In the genomic region with DNA sequence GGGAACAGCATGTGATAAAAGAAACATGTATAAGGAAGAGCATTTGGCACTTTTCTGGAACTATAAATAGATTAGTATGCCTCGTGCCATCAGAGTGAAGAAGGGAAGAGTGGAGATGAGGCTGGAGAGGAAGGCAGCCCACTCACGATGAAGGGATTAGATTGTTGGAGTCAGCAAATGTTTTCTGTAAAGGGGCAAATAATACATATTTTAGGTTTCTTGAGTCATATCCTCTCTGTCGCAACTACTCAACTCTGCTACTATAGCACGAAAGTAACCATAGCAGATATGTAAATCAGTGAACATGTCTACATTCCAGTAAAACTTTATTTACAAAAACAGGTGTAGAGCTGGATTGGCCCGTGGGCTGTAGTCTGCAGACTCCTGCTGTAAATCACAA, we compare ENCODE assay signal across 10 cellular contexts.
DNase-seq lines count a peak whose midpoint lies in the region; ATAC-seq, FAIRE-seq and TF ChIP-seq lines count a peak whose summit lies in the region.
"Had no signal": no experiment of that assay in that cellular context is flagged by ENCODE, and none has a peak within 500 bp of the region (broad histone marks: within the 10 kb centered on the region; RNA-seq: fewer than 3 reads in every experiment).

No MANE protein-coding gene starts in this region.

- H3K36me3 ChIP-seq in MM.1S (replicated peaks; ENCODE audit: insufficient read depth, low read length) (no peaks in the 10 kb centered on the region), bronchial epithelial cell (ENCODE audit: control insufficient read depth, insufficient read depth, low read length) (no peaks in the 10 kb centered on the region), neural progenitor cell (no peaks in the 10 kb centered on the region), Karpas-422 (ENCODE audit: insufficient read depth, low read length) (no peaks in the 10 kb centered on the region), thyroid gland (no peaks in the 10 kb centered on the region)
- H3K36me3 ChIP-seq: prostate gland had no signal

- TF ChIP-seq CTCF in CD14-positive monocyte (IDR thresholded peaks at IDR 0.05) (no peak), MM.1S (IDR thresholded peaks at IDR 0.05; ENCODE audit: low read length) (no peak), bronchial epithelial cell (IDR thresholded peaks at IDR 0.05; ENCODE audit: insufficient read depth, low read length, severe bottlenecking) (no peak), neural progenitor cell (IDR thresholded peaks at IDR 0.05) (no peak), thyroid gland (IDR thresholded peaks at IDR 0.05) (no peak)

- H3K4me1 Mint-ChIP-seq in CD14-positive monocyte = peaks cover 15% of the 10 kb centered on the region
- H3K4me1 Mint-ChIP-seq in neural progenitor cell = peaks cover 4% of the 10 kb centered on the region

- H3K9me3 ChIP-seq in MM.1S (replicated peaks; ENCODE audit: insufficient read depth, low read length) (no peaks in the 10 kb centered on the region), neural progenitor cell (ENCODE audit: low read depth) (no peaks in the 10 kb centered on the region), Karpas-422 (ENCODE audit: low read length) (no peaks in the 10 kb centered on the region), thyroid gland (no peaks in the 10 kb centered on the region)
- H3K9me3 ChIP-seq: prostate gland had no signal

- H3K4me1 ChIP-seq in MM.1S (ENCODE audit: low read length) (peaks cover 40% of the 10 kb centered on the region), neural progenitor cell (peaks cover 3% of the 10 kb centered on the region), Karpas-422 (ENCODE audit: low read length) (peaks cover 4% of the 10 kb centered on the region), thyroid gland (peaks cover 4 to 23% of the 10 kb centered on the region in 2 donors)

- H3K27me3 ChIP-seq in MM.1S (replicated peaks; ENCODE audit: insufficient read depth, low read length) = no peaks in the 10 kb centered on the region
- H3K27me3 ChIP-seq in bronchial epithelial cell (ENCODE audit: control insufficient read depth, insufficient read depth, low read length) = no peaks in the 10 kb centered on the region
- no peaks in the 10 kb centered on the region for H3K27me3 ChIP-seq in neural progenitor cell
- H3K27me3 ChIP-seq in Karpas-422 (ENCODE audit: low read length) = no peaks in the 10 kb centered on the region
- no peaks in the 10 kb centered on the region for H3K27me3 ChIP-seq in thyroid gland

- 54 to 60% methylated on average over 5 of the region's 5 CpGs for WGBS in thyroid gland, 2 donors

- H3K9me3 Mint-ChIP-seq in CD14-positive monocyte (peaks cover 0 to 3% (median 0%) of the 10 kb centered on the region in 7 donors), neural progenitor cell (peaks cover 2% of the 10 kb centered on the region)
- H3K9me3 Mint-ChIP-seq: effector memory CD8-positive, alpha-beta T cell had no signal

- no peaks in the 10 kb centered on the region for H3K36me3 Mint-ChIP-seq in CD14-positive monocyte
- no peaks in the 10 kb centered on the region for H3K36me3 Mint-ChIP-seq in neural progenitor cell

- DNase-seq in CD14-positive monocyte (ENCODE audit: low spot score) (no peak), MM.1S (peak; percentile 21), bronchial epithelial cell (ENCODE audit: low read depth) (peak; percentile 65), neural progenitor cell (ENCODE audit: low spot score) (no peak), Karpas-422 (no peak), thyroid gland (no peak), islet precursor cell (no peak)

- H3K9me2 ChIP-seq in MM.1S (replicated peaks; ENCODE audit: insufficient read depth, low read length) (no peaks in the 10 kb centered on the region), Karpas-422 (replicated peaks; ENCODE audit: insufficient read depth, low read length) (no peaks in the 10 kb centered on the region)

- intact Hi-C loops in CD14-positive monocyte (cut with micrococcal nuclease) (no loop called here), thyroid gland (cut with DNase I) (loop anchor here (5.0 to 10.0 kb wide), 3 partner anchors 169 to 241 kb away; no protein-coding TSS in a partner anchor)

- FAIRE-seq in bronchial epithelial cell (lab: Jason Lieb, UNC) = no peak

- peak overlapping the region; percentile 68 for H2AFZ ChIP-seq in MM.1S (ENCODE audit: low read length)
- H2AFZ ChIP-seq in neural progenitor cell (replicated peaks) = peak overlapping the region; percentile 73
- no peak overlapping the region for H2AFZ ChIP-seq in Karpas-422 (ENCODE audit: low read length)

- peak overlapping the region; percentile 11 to 54 for H3K4me3 Mint-ChIP-seq in CD14-positive monocyte
- H3K4me3 Mint-ChIP-seq in neural progenitor cell = no peak overlapping the region
- H3K4me3 Mint-ChIP-seq: effector memory CD8-positive, alpha-beta T cell had no signal

- H3K4me2 ChIP-seq in MM.1S (ENCODE audit: low read depth, low read length) = peak overlapping the region; percentile 82
- no peak overlapping the region for H3K4me2 ChIP-seq in neural progenitor cell
- no peak overlapping the region for H3K4me2 ChIP-seq in Karpas-422 (ENCODE audit: low read depth, low read length, poor library complexity, severe bottlenecking)

- H3K9ac ChIP-seq in MM.1S (ENCODE audit: low read length) (peak overlapping the region; percentile 62), neural progenitor cell (no peak overlapping the region), Karpas-422 (ENCODE audit: low read length) (no peak overlapping the region)

- H3K79me2 ChIP-seq in MM.1S (ENCODE audit: low read length) (peaks cover 42% of the 10 kb centered on the region), neural progenitor cell (ENCODE audit: low read depth) (no peaks in the 10 kb centered on the region), Karpas-422 (ENCODE audit: low read length) (no peaks in the 10 kb centered on the region)

- H3F3A ChIP-seq in MM.1S (ENCODE audit: insufficient read depth, low read length) (no peaks in the 10 kb centered on the region), neural progenitor cell (ENCODE audit: low read depth) (peaks cover 7% of the 10 kb centered on the region)

- no peak for TF ChIP-seq POLR2A in thyroid gland (IDR thresholded peaks at IDR 0.05)

- H4K20me1 ChIP-seq in MM.1S (ENCODE audit: insufficient read depth, low read length) (no peaks in the 10 kb centered on the region), neural progenitor cell (ENCODE audit: low read depth) (no peaks in the 10 kb centered on the region), Karpas-422 (ENCODE audit: insufficient read depth, low read depth, low read length) (no peaks in the 10 kb centered on the region)

- H3K27ac Mint-ChIP-seq in CD14-positive monocyte (no peak overlapping the region), neural progenitor cell (no peak overlapping the region)
- H3K27ac Mint-ChIP-seq: effector memory CD8-positive, alpha-beta T cell had no signal

- H3K27me3 Mint-ChIP-seq in CD14-positive monocyte (ENCODE audit: low read depth in 3 of 3) (peaks cover 4 to 16% (median 14%) of the 10 kb centered on the region in 3 donors), neural progenitor cell (ENCODE audit: insufficient read depth, low read depth) (peaks cover 6% of the 10 kb centered on the region)

- H3K27ac ChIP-seq in MM.1S (ENCODE audit: low read length) = peak overlapping the region; percentile 73; the same call in 1 of the 2 replicates
- H3K27ac ChIP-seq in neural progenitor cell = no peak overlapping the region
- H3K27ac ChIP-seq in Karpas-422 (ENCODE audit: low read length) = no peak overlapping the region
- no peak overlapping the region for H3K27ac ChIP-seq in thyroid gland
- H3K27ac ChIP-seq: prostate gland had no signal

- peak overlapping the region; percentile 53 for H3K4me3 ChIP-seq in MM.1S (ENCODE audit: low read length)
- H3K4me3 ChIP-seq in bronchial epithelial cell (ENCODE audit: low read depth, low read length) = no peak overlapping the region
- H3K4me3 ChIP-seq in neural progenitor cell = no peak overlapping the region
- H3K4me3 ChIP-seq in Karpas-422 (ENCODE audit: low read length) = no peak overlapping the region
- no peak overlapping the region for H3K4me3 ChIP-seq in thyroid gland (replicated peaks in 1 of 3)
- H3K4me3 ChIP-seq: prostate gland had no signal

- ATAC-seq in GM18861 (IDR thresholded peaks at IDR 0.05; ENCODE audit: unreplicated experiment) = no peak
- ATAC-seq: effector memory CD8-positive, alpha-beta T cell had no signal

Comparison
In these comparisons a context has a peak if more than half of its experiments do, and no peak if none do; other contexts are left out.
1. DNase-seq: peak in MM.1S (single experiment) and bronchial epithelial cell (single experiment); none in CD14-positive monocyte (single experiment), neural progenitor cell (single experiment), Karpas-422 (single experiment), thyroid gland (0 of 2) and islet precursor cell (single experiment).